ENCODE assay signal across 18 cellular contexts in genomic region chr16:89931964-89932363, GRCh38. TPM values are rescaled to one million over a fixed set of nuclear protein-coding genes. Genes with fewer than 3 reads are reported as not detected.
DNase-seq lines count a peak whose midpoint lies in the region; ATAC-seq and TF ChIP-seq lines count a peak whose summit lies in the region.
"Had no signal": no experiment of that assay in that cellular context is flagged by ENCODE, and none has a peak within 500 bp of the region (broad histone marks: within the 10 kb centered on the region; RNA-seq: fewer than 3 reads in every experiment).

No MANE protein-coding gene starts in this region.

- no peak for TF ChIP-seq CTCF in OCI-LY3 (IDR thresholded peaks at IDR 0.05; ENCODE audit: low read depth, low read length)
- TF ChIP-seq CTCF in neural crest cell (conservative IDR thresholded peaks at IDR 0.05), result no peak

- H4K20me1 ChIP-seq in OCI-LY3 (ENCODE audit: insufficient read depth, low read length), result peaks cover 5% of the 10 kb centered on the region; the same call in 1 of the 2 replicates

- H3K9me3 ChIP-seq in OCI-LY3 (ENCODE audit: insufficient read depth, low read length), result no peaks in the 10 kb centered on the region
- H3K9me3 ChIP-seq: SJCRH30 had no signal

- H3K79me2 ChIP-seq in OCI-LY3 (ENCODE audit: low read length), result no peaks in the 10 kb centered on the region

- H3K9ac ChIP-seq in OCI-LY3 (ENCODE audit: low read length), result no peak overlapping the region
- H3K9ac ChIP-seq: KMS-11 had no signal

- ATAC-seq in HG02840 (IDR thresholded peaks at IDR 0.05; ENCODE audit: low FRiP score, unreplicated experiment) (no peak), HG02759 (IDR thresholded peaks at IDR 0.05; ENCODE audit: unreplicated experiment) (no peak)
- ATAC-seq: PC-3, SK-N-SH treated with all-trans-retinoic acid at 6 μM for 48 hours had no signal

- DNase-seq in Daoy (ENCODE audit: low read depth) (peak; percentile 1), neural crest cell (ENCODE audit: low read depth, low spot score) (no peak)
- DNase-seq: Calu3, DMS79 treated with DMSO at 0.1 percent for 48 hours, GOT3, HCEC 1CT, MM.1S, NCI-H2029, NCI-H446, NCI-H524 treated with DMSO at 0.1 percent for 48 hours, NCI-H774, PC-3, SJCRH30 had no signal

- H3K27me3 ChIP-seq in OCI-LY3 (ENCODE audit: low read depth, low read length), result no peaks in the 10 kb centered on the region
- H3K27me3 ChIP-seq: SJCRH30 had no signal

- H3K27me3 Mint-ChIP-seq in neural crest cell (ENCODE audit: low read depth), result no peaks in the 10 kb centered on the region

- no peaks in the 10 kb centered on the region for H3K9me3 Mint-ChIP-seq in neural crest cell

- peaks cover 21% of the 10 kb centered on the region for H3K36me3 Mint-ChIP-seq in neural crest cell (ENCODE audit: low read depth)

- H3K27ac ChIP-seq in OCI-LY3 (ENCODE audit: low read length), result no peak overlapping the region
- H3K27ac ChIP-seq: KMS-11, SJCRH30 had no signal

- H2AFZ ChIP-seq in OCI-LY3 (ENCODE audit: low read depth, low read length), result no peak overlapping the region

- H3K4me3 Mint-ChIP-seq in neural crest cell, result peak overlapping the region; percentile 76

- peak overlapping the region; percentile 33; the same call in 1 of the 2 replicates for H3K4me3 ChIP-seq in OCI-LY3 (ENCODE audit: low read length)
- H3K4me3 ChIP-seq: SJCRH30 had no signal

- no peak overlapping the region for H3K27ac Mint-ChIP-seq in neural crest cell (ENCODE audit: unreplicated experiment)

- H3K4me2 ChIP-seq in OCI-LY3 (ENCODE audit: low read length), result peak overlapping the region; percentile 64
- H3K4me2 ChIP-seq: KMS-11 had no signal

- H3K4me1 Mint-ChIP-seq in neural crest cell, result peaks cover 5% of the 10 kb centered on the region

- no peaks in the 10 kb centered on the region for H3K36me3 ChIP-seq in OCI-LY3 (replicated peaks; ENCODE audit: low read depth, low read length)
- H3K36me3 ChIP-seq: SJCRH30 had no signal

- H3K4me1 ChIP-seq in OCI-LY3 (ENCODE audit: low read length), result peaks cover 16% of the 10 kb centered on the region
- H3K4me1 ChIP-seq: SJCRH30 had no signal

RNA-seq across cellular contexts. Expression of gene TUBB3, which starts 8.8 kb away (rescaled TPM):
- 135 and 149 TPM in 2 replicates for total RNA-seq in Daoy (2014; rRNA removed; shearing (Covaris generic))
- total RNA-seq in neural crest cell, result 518 and 541 TPM in 2 replicates

RNA-seq across cellular contexts. Expression of gene MC1R, which starts 13.3 kb away (rescaled TPM):
- total RNA-seq in Daoy (2014; rRNA removed; shearing (Covaris generic)), result 0.95 and 1.9 TPM in 2 replicates
- 7.7 and 8.3 TPM in 2 replicates for total RNA-seq in neural crest cell

RNA-seq across cellular contexts. Expression of gene DEF8, which starts 16.6 kb away (rescaled TPM):
- total RNA-seq in Daoy (2014; rRNA removed; shearing (Covaris generic)), result 81.3 and 111 TPM in 2 replicates
- 67.6 and 70.1 TPM in 2 replicates for total RNA-seq in neural crest cell

RNA-seq across cellular contexts. Expression of gene TCF25, which starts 58.6 kb away (rescaled TPM):
- 59.8 and 63.6 TPM in 2 replicates for total RNA-seq in Daoy (2014; rRNA removed; shearing (Covaris generic))
- total RNA-seq in neural crest cell, result 198 and 209 TPM in 2 replicates
